In genomic region chr15:62149729-62150128, GRCh38 we compare ENCODE assay signal across 18 cellular contexts. TPM values are rescaled to one million over a fixed set of nuclear protein-coding genes. Genes with fewer than 3 reads are reported as not detected.
DNase-seq lines count a peak whose midpoint lies in the region; ATAC-seq and TF ChIP-seq lines count a peak whose summit lies in the region.
"Had no signal": no experiment of that assay in that cellular context is flagged by ENCODE, and none has a peak within 500 bp of the region (broad histone marks: within the 10 kb centered on the region; RNA-seq: fewer than 3 reads in every experiment).

No MANE protein-coding gene starts in this region.

- no peak overlapping the region for H3K27ac ChIP-seq in heart right ventricle
- H3K27ac ChIP-seq in neuronal stem cell (replicated peaks; ENCODE audit: low read length) = no peak overlapping the region
- H3K27ac ChIP-seq: HL-60 had no signal

- no peak overlapping the region for H3K4ac ChIP-seq in neuronal stem cell (ENCODE audit: low read length)

- H3K79me1 ChIP-seq in neuronal stem cell (ENCODE audit: low read depth, low read length) = no peaks in the 10 kb centered on the region

- H4K8ac ChIP-seq in neuronal stem cell (ENCODE audit: low read depth, low read length) = no peak overlapping the region

- H2AK5ac ChIP-seq in neuronal stem cell (ENCODE audit: low read depth, low read length) = no peak overlapping the region

- no peak overlapping the region for H3K4me3 Mint-ChIP-seq in activated naive CD8-positive, alpha-beta T cell treated with anti-CD3 and anti-CD28 coated beads, Interleukin-2, amount 50 U/mL, for 24 hours
- H3K4me3 Mint-ChIP-seq in MCF 10A (ENCODE audit: unreplicated experiment) = no peak overlapping the region
- H3K4me3 Mint-ChIP-seq: CD4-positive, CD25-positive, alpha-beta regulatory T cell; CD8-positive, alpha-beta memory T cell; H9 had no signal

- no peak overlapping the region for H3K14ac ChIP-seq in neuronal stem cell (ENCODE audit: low read length)

- no peak overlapping the region for H4K91ac ChIP-seq in neuronal stem cell (ENCODE audit: low read depth, low read length, poor library complexity)

- H3K9me3 ChIP-seq in heart right ventricle (no peaks in the 10 kb centered on the region), neuronal stem cell (replicated peaks in 1 of 2; ENCODE audit: control insufficient read depth in 2 of 2, insufficient read depth in 1 of 2, low read depth in 1 of 2, low read length in 2 of 2) (no peaks in the 10 kb centered on the region)
- H3K9me3 ChIP-seq: BE2C had no signal

- no peak overlapping the region for H3K4me2 ChIP-seq in neuronal stem cell (ENCODE audit: insufficient read depth, low read length, poor library complexity, severe bottlenecking)

- no peaks in the 10 kb centered on the region for H3K36me3 ChIP-seq in heart right ventricle
- no peaks in the 10 kb centered on the region for H3K36me3 ChIP-seq in neuronal stem cell (replicated peaks in 1 of 2; ENCODE audit: control insufficient read depth in 2 of 2, insufficient read depth in 2 of 2, low read length in 2 of 2)
- H3K36me3 ChIP-seq: BE2C had no signal

- DNase-seq in Right ventricle myocardium inferior (ENCODE audit: missing footprints) (peak; percentile 62), heart right ventricle (no peak), neuronal stem cell (ENCODE audit: low spot score) (no peak), MCF 10A (ENCODE audit: unreplicated experiment) (no peak), NCI-H1105 treated with DMSO at 0.1 percent for 48 hours (lab: John Stamatoyannopoulos, UW) (no peak)
- no peak for DNase-seq in activated naive CD8-positive, alpha-beta T cell treated with anti-CD3 and anti-CD28 coated beads, Interleukin-2, amount 50 U/mL, for 24 hours
- DNase-seq: BE2C; C1 segment of cervical spinal cord; CD4-positive, CD25-positive, alpha-beta regulatory T cell; CD8-positive, alpha-beta memory T cell; COR-L47; DMS 273 treated with DMSO at 0.1 percent for 48 hours; GOT3; H9 had no signal

- no peaks in the 10 kb centered on the region for H3K9me3 Mint-ChIP-seq in activated naive CD8-positive, alpha-beta T cell treated with anti-CD3 and anti-CD28 coated beads, Interleukin-2, amount 50 U/mL, for 24 hours
- H3K9me3 Mint-ChIP-seq in MCF 10A (ENCODE audit: unreplicated experiment) = no peaks in the 10 kb centered on the region
- H3K9me3 Mint-ChIP-seq: CD8-positive, alpha-beta memory T cell had no signal

- no peak overlapping the region for H2BK5ac ChIP-seq in neuronal stem cell (ENCODE audit: low read length)

- peak overlapping the region; percentile 3 for H2AFZ ChIP-seq in neuronal stem cell (ENCODE audit: low read length)

- no TSS peak for BruUV-seq in MCF 10A (replicated peaks; lab: Mats Ljungman, UMichigan)

- H3K9ac ChIP-seq in neuronal stem cell (ENCODE audit: low read depth, low read length, poor library complexity) = no peak overlapping the region

- no peak overlapping the region for H3K18ac ChIP-seq in neuronal stem cell (ENCODE audit: low read length)

- H3K36me3 Mint-ChIP-seq in activated naive CD8-positive, alpha-beta T cell treated with anti-CD3 and anti-CD28 coated beads, Interleukin-2, amount 50 U/mL, for 24 hours (ENCODE audit: low read depth) = no peaks in the 10 kb centered on the region
- H3K36me3 Mint-ChIP-seq in MCF 10A (ENCODE audit: insufficient read depth, unreplicated experiment) = no peaks in the 10 kb centered on the region
- H3K36me3 Mint-ChIP-seq: CD8-positive, alpha-beta memory T cell had no signal

- peaks cover 0 to 4% (median 0%) of the 10 kb centered on the region in 7 donors for H3K27me3 ChIP-seq in heart right ventricle
- peaks cover 0 to 2% (median 0%) of the 10 kb centered on the region in 3 experiments for H3K27me3 ChIP-seq in neuronal stem cell (ENCODE audit: control insufficient read depth in 3 of 3, insufficient read depth in 3 of 3, low read depth in 1 of 3, low read length in 3 of 3)
- H3K27me3 ChIP-seq: BE2C had no signal

- POLR2A ChIA-PET in MCF 10A (lab: Yijun Ruan, JAX) = no interaction called here

- H2BK120ac ChIP-seq in neuronal stem cell (ENCODE audit: low read depth, low read length) = no peak overlapping the region

- H3K4me1 Mint-ChIP-seq in activated naive CD8-positive, alpha-beta T cell treated with anti-CD3 and anti-CD28 coated beads, Interleukin-2, amount 50 U/mL, for 24 hours = peaks cover 41% of the 10 kb centered on the region
- no peaks in the 10 kb centered on the region for H3K4me1 Mint-ChIP-seq in MCF 10A (ENCODE audit: insufficient read depth, unreplicated experiment)
- H3K4me1 Mint-ChIP-seq: H9 had no signal

- CTCF ChIA-PET in MCF 10A (lab: Yijun Ruan, JAX) = no interaction called here

- H3K4me3 ChIP-seq in heart right ventricle = no peak overlapping the region
- peak overlapping the region in 1 of 2 donors; percentile 7 for H3K4me3 ChIP-seq in neuronal stem cell (ENCODE audit: low read length in 2 of 2)

- intact Hi-C loops in Right ventricle myocardium inferior (cut with DNase I) (no loop called here), heart right ventricle (cut with DNase I) (no loop called here), MCF 10A (cut with micrococcal nuclease) (no loop called here)

- H3K23ac ChIP-seq in neuronal stem cell (ENCODE audit: low read depth, low read length, poor library complexity) = no peak overlapping the region

- H2BK12ac ChIP-seq in neuronal stem cell (ENCODE audit: low read length) = no peak overlapping the region

- H3K4me1 ChIP-seq in heart right ventricle (no peaks in the 10 kb centered on the region), neuronal stem cell (ENCODE audit: control insufficient read depth in 2 of 2, insufficient read depth in 1 of 2, low read depth in 1 of 2, low read length in 2 of 2) (no peaks in the 10 kb centered on the region)
- H3K4me1 ChIP-seq: BE2C had no signal

- no peak for ATAC-seq in Right ventricle myocardium inferior
- ATAC-seq in heart right ventricle = no peak
- no peak for ATAC-seq in activated naive CD8-positive, alpha-beta T cell treated with anti-CD3 and anti-CD28 coated beads, Interleukin-2, amount 50 U/mL, for 24 hours
- no peak for ATAC-seq in GM21528 (IDR thresholded peaks at IDR 0.05; ENCODE audit: low FRiP score, unreplicated experiment)

- 89 to 92% methylated on average over 6 of the region's 6 CpGs for WGBS in heart right ventricle, 2 donors
- WGBS in neuronal stem cell (ENCODE audit: extremely low coverage in 2 of 2, insufficient read length in 2 of 2, insufficient replicate concordance in 1 of 2), 2 donors = no CpG with 5 or more reads among the region's 6 CpGs

- TF ChIP-seq CTCF in heart right ventricle (IDR thresholded peaks at IDR 0.05) (no peak), MCF 10A (IDR thresholded peaks at IDR 0.05; ENCODE audit: unreplicated experiment) (no peak)

- no peak overlapping the region for H2BK15ac ChIP-seq in neuronal stem cell (ENCODE audit: low read length)

- peaks cover 5% of the 10 kb centered on the region for H3K27me3 Mint-ChIP-seq in activated naive CD8-positive, alpha-beta T cell treated with anti-CD3 and anti-CD28 coated beads, Interleukin-2, amount 50 U/mL, for 24 hours
- no peaks in the 10 kb centered on the region for H3K27me3 Mint-ChIP-seq in MCF 10A (ENCODE audit: insufficient read depth, unreplicated experiment)
- H3K27me3 Mint-ChIP-seq: CD4-positive, CD25-positive, alpha-beta regulatory T cell had no signal

- H3K27ac Mint-ChIP-seq in activated naive CD8-positive, alpha-beta T cell treated with anti-CD3 and anti-CD28 coated beads, Interleukin-2, amount 50 U/mL, for 24 hours = peak overlapping the region; percentile 68
- no peak overlapping the region for H3K27ac Mint-ChIP-seq in MCF 10A (ENCODE audit: low read depth, unreplicated experiment)
- H3K27ac Mint-ChIP-seq: CD4-positive, CD25-positive, alpha-beta regulatory T cell; CD8-positive, alpha-beta memory T cell had no signal

RNA-seq across cellular contexts. Expression of gene C2CD4B, which starts 15.4 kb away (rescaled TPM):
- 2.5 TPM for total RNA-seq in Right ventricle myocardium inferior
- total RNA-seq in heart right ventricle = 1 to 10 TPM in 9 of 10 donors, under 1 TPM in 1; 0.82 to 7.1 (median 2.7) TPM
- 1 to 10 TPM; 1.6 to 1.8 TPM for polyA plus RNA-seq in heart right ventricle
- polyA plus RNA-seq in neuronal stem cell (2013, experiment 1 of 2) = 0.03 TPM
- polyA plus RNA-seq in neuronal stem cell (2013, experiment 2 of 2) = 0.01 TPM
- total RNA-seq in MCF 10A (2022) = not detected in 2 replicates
- total RNA-seq: A172, HT1080 had no signal
- polyA plus RNA-seq: CD8-positive, alpha-beta memory T cell had no signal
